In the genomic region with DNA sequence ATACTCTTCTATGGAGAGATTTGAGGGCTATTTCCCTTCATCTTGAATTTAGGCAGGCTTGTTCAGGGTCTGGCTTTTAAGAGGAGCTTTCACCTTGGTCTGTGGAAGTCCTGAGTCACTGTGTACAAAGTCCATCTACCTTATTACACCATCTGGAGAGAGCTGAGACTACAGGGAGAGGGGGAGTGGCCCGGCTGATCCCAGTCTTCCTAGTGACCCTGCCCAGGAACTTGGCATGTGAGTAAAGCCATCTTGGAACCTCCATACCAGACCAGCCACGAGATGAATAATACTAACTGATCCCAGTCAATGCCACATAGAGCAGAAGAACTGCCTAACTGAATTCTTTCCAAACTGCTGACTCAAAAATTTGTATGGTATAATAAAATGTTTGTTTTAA, we compare ENCODE assay signal across 12 cellular contexts. TPM values are rescaled to one million over a fixed set of nuclear protein-coding genes. Genes with fewer than 3 reads are reported as not detected.
A peak's percentile ranks its signal among the peaks of the same experiment; 100 is the strongest.
DNase-seq lines count a peak whose midpoint lies in the region; ATAC-seq and TF ChIP-seq lines count a peak whose summit lies in the region.
"Had no signal": no experiment of that assay in that cellular context is flagged by ENCODE, and none has a peak within 500 bp of the region (broad histone marks: within the 10 kb centered on the region; RNA-seq: fewer than 3 reads in every experiment).

No MANE protein-coding gene starts in this region.

- H3K9me2 ChIP-seq in SK-N-SH, result no peaks in the 10 kb centered on the region

- H3K4me3 ChIP-seq in adipocyte (ENCODE audit: low read length) (peak overlapping the region; percentile 12), stomach smooth muscle (ENCODE audit: low read length in 2 of 2) (no peak overlapping the region), SK-N-SH (ENCODE audit: low read depth in 2 of 2, low read length in 1 of 2) (no peak overlapping the region)
- H3K4me3 ChIP-seq: testis had no signal

- no peak for TF ChIP-seq EP300 in SK-N-SH (IDR thresholded peaks at IDR 0.05; ENCODE audit: borderline replicate concordance in 1 of 2, low read depth in 1 of 2, low read length in 1 of 2)

- CTCF ChIA-PET in SK-N-SH (lab: Yijun Ruan, JAX), result interaction anchor here (0.8 kb wide), 1 partner anchor 42 kb away, joined by 3 read pairs; no protein-coding TSS in a partner anchor

- DNase-seq in HCEC 1CT (peak; percentile 72), adipocyte (ENCODE audit: low read depth) (peak; percentile 76), glomerular visceral epithelial cell (ENCODE audit: extremely low spot score) (peak; percentile 67), SK-N-SH (no peak)
- no peak for DNase-seq in NK-92 treated with Interleukin-12 subunit alpha and Interleukin-12 subunit beta, amount 100 ng/mL, for 24 hours (lab: John Stamatoyannopoulos, UW)
- DNase-seq: activated CD8-positive, alpha-beta T cell treated with anti-CD3 and anti-CD28 coated beads for 36 hours; DMS79 treated with DMSO at 0.1 percent for 48 hours; testis had no signal

- H3K27ac ChIP-seq in stomach smooth muscle (ENCODE audit: low read length) (peak overlapping the region; percentile 66), SK-N-SH (ENCODE audit: low read depth in 2 of 2, low read length in 1 of 2) (no peak overlapping the region)
- H3K27ac ChIP-seq: neutrophil, testis had no signal

- H3K9me3 ChIP-seq in adipocyte (ENCODE audit: control insufficient read depth, low read length), result no peaks in the 10 kb centered on the region
- H3K9me3 ChIP-seq in stomach smooth muscle (ENCODE audit: control insufficient read depth in 2 of 2, low read length in 2 of 2), result peaks cover 0 to 2% of the 10 kb centered on the region in 2 donors
- H3K9me3 ChIP-seq in SK-N-SH, result no peaks in the 10 kb centered on the region
- H3K9me3 ChIP-seq: neutrophil, testis had no signal

- no peak overlapping the region for H3K4me2 ChIP-seq in SK-N-SH

- H4K20me1 ChIP-seq in SK-N-SH (ENCODE audit: insufficient read depth), result no peaks in the 10 kb centered on the region

- H3K27me3 ChIP-seq in adipocyte (replicated peaks; ENCODE audit: control insufficient read depth, insufficient read depth, low read length) (no peaks in the 10 kb centered on the region), stomach smooth muscle (ENCODE audit: control insufficient read depth in 1 of 2, insufficient read depth in 2 of 2, low read length in 2 of 2) (no peaks in the 10 kb centered on the region), SK-N-SH (ENCODE audit: insufficient read depth) (no peaks in the 10 kb centered on the region)
- H3K27me3 ChIP-seq: testis had no signal

- 42% methylated on average over 2 of the region's 2 CpGs for WGBS in SK-N-SH (ENCODE audit: low lambda C conversion rate)

- no peak overlapping the region for H2AFZ ChIP-seq in SK-N-SH (ENCODE audit: low read depth)

- TF ChIP-seq RAD21 in SK-N-SH (IDR thresholded peaks at IDR 0.05; ENCODE audit: low read length), result no peak

- no peak for TF ChIP-seq CTCF in SK-N-SH (IDR thresholded peaks at IDR 0.05)

- peaks cover 14% of the 10 kb centered on the region for H3K4me1 ChIP-seq in adipocyte (ENCODE audit: control insufficient read depth, insufficient read depth, low read length)
- H3K4me1 ChIP-seq in stomach smooth muscle (ENCODE audit: control insufficient read depth, insufficient read depth, low read length), result no peaks in the 10 kb centered on the region
- H3K4me1 ChIP-seq in SK-N-SH (ENCODE audit: control insufficient read depth in 1 of 2, insufficient read depth in 2 of 2, low read depth in 1 of 2, low read length in 1 of 2), result no peaks in the 10 kb centered on the region
- H3K4me1 ChIP-seq: testis had no signal

- no peak for ATAC-seq in GM18498 (IDR thresholded peaks at IDR 0.05; ENCODE audit: unreplicated experiment)
- no peak for ATAC-seq in GM21526 (IDR thresholded peaks at IDR 0.05; ENCODE audit: low FRiP score, unreplicated experiment)
- ATAC-seq: activated CD8-positive, alpha-beta T cell treated with anti-CD3 and anti-CD28 coated beads for 36 hours had no signal

- POLR2A ChIA-PET in SK-N-SH (lab: Yijun Ruan, JAX), result no interaction called here

- H3F3A ChIP-seq in SK-N-SH (replicated peaks; ENCODE audit: insufficient read depth), result peaks cover 5% of the 10 kb centered on the region

- H3K9ac ChIP-seq in adipocyte (ENCODE audit: low read length) (no peak overlapping the region), stomach smooth muscle (ENCODE audit: low read length in 2 of 2) (no peak overlapping the region), SK-N-SH (no peak overlapping the region)

- H3K79me2 ChIP-seq in SK-N-SH (ENCODE audit: insufficient read depth), result no peaks in the 10 kb centered on the region

- H3K36me3 ChIP-seq in adipocyte (ENCODE audit: control insufficient read depth, insufficient read depth, low read length, severe bottlenecking) (no peaks in the 10 kb centered on the region), stomach smooth muscle (ENCODE audit: control insufficient read depth in 2 of 2, insufficient read depth in 2 of 2, low read length in 2 of 2) (no peaks in the 10 kb centered on the region), SK-N-SH (replicated peaks in 1 of 2; ENCODE audit: control insufficient read depth in 1 of 2, insufficient read depth in 2 of 2, low read length in 1 of 2) (no peaks in the 10 kb centered on the region)
- H3K36me3 ChIP-seq: neutrophil had no signal

TF ChIP-seq in SK-N-SH, 30 proteins besides CTCF, POLR2A, EP300 and RAD21 (continues in another document):
- TF ChIP-seq NRF1 (IDR thresholded peaks at IDR 0.05; ENCODE audit: low read depth, low read length) (no peak), CHD2 (IDR thresholded peaks at IDR 0.05; ENCODE audit: low read length, partially characterized antibody) (no peak), TAF1 (IDR thresholded peaks at IDR 0.05; ENCODE audit: borderline replicate concordance, low read depth, low read length) (no peak), SMC3 (IDR thresholded peaks at IDR 0.05; ENCODE audit: low read depth, low read length) (no peak), FOXM1 (IDR thresholded peaks at IDR 0.05; ENCODE audit: low read depth) (no peak), MEF2A (IDR thresholded peaks at IDR 0.05; ENCODE audit: borderline replicate concordance, low read depth) (no peak), NFIC (IDR thresholded peaks at IDR 0.05; ENCODE audit: borderline replicate concordance) (no peak), GABPA (IDR thresholded peaks at IDR 0.05; ENCODE audit: low read depth) (no peak), MXI1 (IDR thresholded peaks at IDR 0.05; ENCODE audit: low read depth, low read length) (no peak), YY1 (IDR thresholded peaks at IDR 0.05; ENCODE audit: low read depth) (no peak), ZBTB33 (IDR thresholded peaks at IDR 0.05; ENCODE audit: borderline replicate concordance, low read depth) (no peak), POLR2AphosphoS5 (IDR thresholded peaks at IDR 0.05; ENCODE audit: low read depth, low read length) (no peak), TCF12 (IDR thresholded peaks at IDR 0.05) (no peak)
- TF ChIP-seq, protein P1, sequence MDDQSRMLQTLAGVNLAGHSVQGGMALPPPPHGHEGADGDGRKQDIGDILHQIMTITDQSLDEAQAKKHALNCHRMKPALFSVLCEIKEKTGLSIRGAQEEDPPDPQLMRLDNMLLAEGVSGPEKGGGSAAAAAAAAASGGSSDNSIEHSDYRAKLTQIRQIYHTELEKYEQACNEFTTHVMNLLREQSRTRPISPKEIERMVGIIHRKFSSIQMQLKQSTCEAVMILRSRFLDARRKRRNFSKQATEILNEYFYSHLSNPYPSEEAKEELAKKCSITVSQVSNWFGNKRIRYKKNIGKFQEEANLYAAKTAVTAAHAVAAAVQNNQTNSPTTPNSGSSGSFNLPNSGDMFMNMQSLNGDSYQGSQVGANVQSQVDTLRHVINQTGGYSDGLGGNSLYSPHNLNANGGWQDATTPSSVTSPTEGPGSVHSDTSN (IDR thresholded peaks at IDR 0.05), result no peak

RNA-seq across cellular contexts. Expression of gene IL6ST, which starts 8.4 kb away (rescaled TPM):
- 16.0 and 21.1 TPM in 2 replicates for polyA plus RNA-seq in SK-N-SH (2012; rRNA removed)
- polyA plus RNA-seq in SK-N-SH (2012; cell fraction: cytosol; rRNA removed), result 30.1 and 34.6 TPM in 2 replicates
- polyA plus RNA-seq in SK-N-SH (2012; cell fraction: nucleus; rRNA removed), result 6.7 and 17.2 TPM in 2 replicates

Comparison
In these comparisons a context has a peak if more than half of its experiments do, and no peak if none do; other contexts are left out.
1. DNase-seq: peak in HCEC 1CT (single experiment), adipocyte (single experiment) and glomerular visceral epithelial cell (single experiment); none in SK-N-SH (single experiment) and NK-92 treated with Interleukin-12 subunit alpha and Interleukin-12 subunit beta, amount 100 ng/mL, for 24 hours (single experiment).